35 cellular contexts compared by ENCODE assay signal in the genomic region with DNA sequence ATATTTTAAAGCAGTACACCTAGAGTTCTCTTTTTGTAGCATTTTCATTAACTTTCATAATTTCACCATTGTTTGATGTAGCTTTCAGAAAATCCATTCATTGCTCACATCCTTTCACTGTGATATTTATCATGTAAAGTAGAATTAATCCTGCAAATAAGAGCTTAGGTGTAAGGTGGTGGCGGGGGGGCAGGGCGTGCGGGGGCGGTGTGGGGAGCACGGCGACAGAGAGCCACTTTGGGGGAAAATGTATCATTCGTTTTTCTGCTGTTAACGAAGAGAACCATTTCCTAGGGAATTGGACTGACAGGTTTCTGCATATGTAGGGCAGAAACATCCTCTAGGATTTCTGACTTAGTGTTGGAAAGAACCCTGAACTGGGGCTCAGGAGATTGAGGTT.
"Had no signal": no experiment of that assay in that cellular context is flagged by ENCODE, and none has a peak within 500 bp of the region (broad histone marks: within the 10 kb centered on the region; RNA-seq: fewer than 3 reads in every experiment).

No MANE protein-coding gene starts in this region.

- DNase-seq: Karpas-422, Kasumi-1, MG63, MM.1S, MV-4-11, NCI-H1048, NCI-H1092, NCI-H1092 treated with DMSO at 0.1 percent for 48 hours, NCI-H1105, NCI-H1105 treated with DMSO at 0.1 percent for 48 hours, NCI-H1417, NCI-H1417 treated with DMSO at 0.1 percent for 48 hours, NCI-H1436, NCI-H146, NCI-H1694, NCI-H1694 treated with DMSO at 0.1 percent for 48 hours, NCI-H187, NCI-H187 treated with DMSO at 0.1 percent for 48 hours, NCI-H1930, NCI-H2029, NCI-H2081, NCI-H2081 treated with DMSO at 0.1 percent for 48 hours, NCI-H2107, NCI-H2171, NCI-H2171 treated with DMSO at 0.1 percent for 48 hours, NCI-H2227 treated with DMSO at 0.1 percent for 48 hours, NCI-H226, NCI-H345, NCI-H446, NCI-H446 treated with DMSO at 0.1 percent for 48 hours, NCI-H510A, NCI-H510A treated with DMSO at 0.1 percent for 48 hours, NCI-H524, NCI-H524 treated with DMSO at 0.1 percent for 48 hours, NCI-H526 had no signal

- H3K27me3 ChIP-seq: MG63 had no signal

- H3K4me3 ChIP-seq: MG63 had no signal

- H3K36me3 ChIP-seq: MG63 had no signal

- H3K9me3 ChIP-seq: MG63 had no signal
